Comparison of ENCODE assay signal across 22 cellular contexts in genomic region chr3:7929319-7929889, GRCh38.
"Had no signal": no experiment of that assay in that cellular context is flagged by ENCODE, and none has a peak within 500 bp of the region (broad histone marks: within the 10 kb centered on the region; RNA-seq: fewer than 3 reads in every experiment).

No MANE protein-coding gene starts in this region.

- H3K27me3 ChIP-seq: esophagus squamous epithelium, gastrocnemius medialis, heart right ventricle had no signal

- DNase-seq: cortex of kidney; effector CD8-positive, alpha-beta T cell; effector memory CD8-positive, alpha-beta T cell; endodermal cell; erythroblast; esophagus squamous epithelium; foreskin fibroblast; foreskin melanocyte; gastrocnemius medialis; glutamatergic neuron; head of caudate nucleus; heart right ventricle; hippocampal formation; left cardiac atrium; left ventricle myocardium inferior; lower lobe of right lung; mesenchymal stem cell; midbrain; naive B cell had no signal

- H3K4me1 ChIP-seq: esophagus squamous epithelium, gastrocnemius medialis, heart right ventricle, left ventricle myocardium inferior, lower lobe of right lung had no signal

- H3K9me3 ChIP-seq: esophagus squamous epithelium, gastrocnemius medialis, heart right ventricle, left ventricle myocardium inferior, lower lobe of right lung had no signal

- ATAC-seq: effector memory CD8-positive, alpha-beta T cell; esophagus mucosa; gastrocnemius medialis; heart right ventricle; left cardiac atrium; left lobe of liver had no signal

- H3K4me3 ChIP-seq: esophagus squamous epithelium, gastrocnemius medialis, heart right ventricle, left ventricle myocardium inferior, lower lobe of right lung had no signal

- H3K36me3 ChIP-seq: esophagus squamous epithelium, gastrocnemius medialis, heart right ventricle, left ventricle myocardium inferior, lower lobe of right lung had no signal

- H3K27ac ChIP-seq: epithelial cell of prostate, esophagus squamous epithelium, gastrocnemius medialis, heart right ventricle, left ventricle myocardium inferior, lower lobe of right lung had no signal
